8 cellular contexts compared by ENCODE assay signal in genomic region chr5:131423056-131423455, GRCh38.
DNase-seq lines count a peak whose midpoint lies in the region; ATAC-seq and TF ChIP-seq lines count a peak whose summit lies in the region.

No MANE protein-coding gene starts in this region.

- TF ChIP-seq EP300 in esophagus muscularis mucosa (IDR thresholded peaks at IDR 0.05) = no peak

- H3K36me3 ChIP-seq in cardiac muscle cell (peaks cover 12% of the 10 kb centered on the region), esophagus muscularis mucosa (peaks cover 13 to 52% (median 20%) of the 10 kb centered on the region in 4 donors)

- H3K27me3 ChIP-seq in cardiac muscle cell (no peaks in the 10 kb centered on the region), esophagus muscularis mucosa (no peaks in the 10 kb centered on the region)

- no peaks in the 10 kb centered on the region for H3K9me3 ChIP-seq in cardiac muscle cell (ENCODE audit: low read depth)
- H3K9me3 ChIP-seq in esophagus muscularis mucosa = no peaks in the 10 kb centered on the region

- no peak for TF ChIP-seq POLR2A in esophagus muscularis mucosa (IDR thresholded peaks at IDR 0.05; ENCODE audit: low read depth)

- H3K4me3 ChIP-seq in cardiac muscle cell (no peak overlapping the region), esophagus muscularis mucosa (no peak overlapping the region)

- ATAC-seq in left ventricle myocardium superior = no peak
- ATAC-seq in GM18498 (IDR thresholded peaks at IDR 0.05; ENCODE audit: unreplicated experiment) = no peak

- H3K27ac ChIP-seq in cardiac muscle cell = no peak overlapping the region
- no peak overlapping the region for H3K27ac ChIP-seq in esophagus muscularis mucosa (replicated peaks in 1 of 4)

- TF ChIP-seq CTCF in cardiac muscle cell (IDR thresholded peaks at IDR 0.05; ENCODE audit: low read depth, low read length) = peak; percentile 65
- TF ChIP-seq CTCF in esophagus muscularis mucosa (IDR thresholded peaks at IDR 0.05) = peak; percentile 23 to 46 (median 32)

- WGBS in esophagus muscularis mucosa = 66% methylated on average over 2 of the region's 2 CpGs

- H3K4me1 ChIP-seq in cardiac muscle cell (ENCODE audit: low read depth) (no peaks in the 10 kb centered on the region), esophagus muscularis mucosa (no peaks in the 10 kb centered on the region)

- intact Hi-C loops in left ventricle myocardium superior (cut with micrococcal nuclease) (no loop called here), esophagus muscularis mucosa (cut with DNase I) (loop anchor here (10.0 kb wide), 1 partner anchor 582 kb away; no protein-coding TSS in a partner anchor)

- DNase-seq in cardiac muscle cell (ENCODE audit: low read depth in 1 of 2, low spot score in 1 of 2) (peak; percentile 49 to 59), left ventricle myocardium superior (no peak), NCI-H460 (ENCODE audit: extremely low read depth, low read depth) (peak; percentile 13), esophagus muscularis mucosa (ENCODE audit: extremely low spot score) (no peak), superior temporal gyrus (ENCODE audit: extremely low spot score) (peak; percentile 60), hippocampal formation (lab: John Stamatoyannopoulos, UW) (no peak)
- DNase-seq in stimulated activated CD4-positive, alpha-beta T cell treated with anti-CD3 and anti-CD28 coated beads, Interleukin-2, amount 100 ng/mL, for 24 hours = no peak

Comparison
In these comparisons a context has a peak if more than half of its experiments do, and no peak if none do; other contexts are left out.
1. DNase-seq: peak in cardiac muscle cell (2 of 2), NCI-H460 (single experiment) and superior temporal gyrus (single experiment); none in left ventricle myocardium superior (single experiment), esophagus muscularis mucosa (single experiment), stimulated activated CD4-positive, alpha-beta T cell treated with anti-CD3 and anti-CD28 coated beads, Interleukin-2, amount 100 ng/mL, for 24 hours (0 of 2) and hippocampal formation (0 of 2).